Comparison of ENCODE assay signal across 19 cellular contexts in the genomic region with DNA sequence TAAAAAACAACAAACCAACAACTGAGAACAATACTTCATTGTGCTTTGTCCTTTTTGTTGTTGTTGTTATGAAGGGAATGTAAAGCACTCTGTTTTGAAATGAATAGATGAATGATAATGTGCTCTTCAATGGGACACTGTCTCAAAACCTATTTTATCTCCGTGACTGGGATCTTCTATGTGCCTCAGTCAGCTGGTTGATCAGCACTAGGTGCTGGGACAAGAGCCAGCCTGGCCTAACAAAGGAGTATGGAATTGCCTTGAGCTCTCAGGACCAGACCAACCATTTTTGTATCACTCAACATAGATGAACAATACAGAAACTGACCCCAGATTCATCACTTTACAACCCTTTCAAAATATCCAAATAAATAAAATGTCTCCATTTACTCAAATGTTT.
"Had no signal": no experiment of that assay in that cellular context is flagged by ENCODE, and none has a peak within 500 bp of the region (broad histone marks: within the 10 kb centered on the region; RNA-seq: fewer than 3 reads in every experiment).

No MANE protein-coding gene starts in this region.

- DNase-seq: activated B cell treated with CpG ODN at 0.5 μM for 24 hours; activated CD4-positive, alpha-beta T cell treated with anti-CD3 and anti-CD28 coated beads, Interleukin-2, amount 10 ng/mL, durations not matched to agents 24 days and 14 days; activated CD8-positive, alpha-beta memory T cell treated with anti-CD3 and anti-CD28 coated beads, Interleukin-2, amount 50 U/mL, for 48 hours; activated CD8-positive, alpha-beta T cell treated with anti-CD3 and anti-CD28 coated beads, Interleukin-2, amount 10 ng/mL, durations not matched to agents 7 days and 5 days; activated gamma-delta T cell; activated naive CD8-positive, alpha-beta T cell treated with anti-CD3 and anti-CD28 coated beads for 36 hours; activated T-cell treated with anti-CD3 and anti-CD28 coated beads, Interleukin-2, amount 50 U/mL, for 72 hours; endodermal cell; kidney glomerular epithelial cell; stimulated activated CD4-positive, alpha-beta T cell treated with anti-CD3 and anti-CD28 coated beads, Interleukin-4, amount 100 ng/mL, for 24 hours; stimulated activated naive CD4-positive, alpha-beta T cell; trophoblast cell had no signal

- H3K9me3 Mint-ChIP-seq: activated B cell treated with CpG ODN at 0.5 μM for 24 hours; activated CD4-positive, alpha-beta T cell treated with anti-CD3 and anti-CD28 coated beads, Interleukin-2, amount 10 ng/mL, durations not matched to agents 24 days and 14 days; activated naive CD8-positive, alpha-beta T cell treated with anti-CD3 and anti-CD28 coated beads for 36 hours; activated T-cell treated with anti-CD3 and anti-CD28 coated beads, Interleukin-2, amount 50 U/mL, for 72 hours; endodermal cell; T-helper 2 cell treated with Interferon-gamma antibody and Interleukin-4, amounts not matched to agents 5 μg/mL and 100 μg/mL, for 36 hours had no signal

- H3K27me3 ChIP-seq: ascending aorta, breast epithelium, gastroesophageal sphincter, hepatocyte had no signal

- H3K36me3 Mint-ChIP-seq: activated naive CD8-positive, alpha-beta T cell treated with anti-CD3 and anti-CD28 coated beads for 36 hours had no signal

- H3K4me1 ChIP-seq: ascending aorta, breast epithelium, gastroesophageal sphincter, parathyroid adenoma had no signal

- H3K4me3 Mint-ChIP-seq: activated B cell treated with CpG ODN at 0.5 μM for 24 hours; activated CD4-positive, alpha-beta T cell treated with anti-CD3 and anti-CD28 coated beads, Interleukin-2, amount 10 ng/mL, durations not matched to agents 24 days and 14 days; activated CD8-positive, alpha-beta T cell treated with anti-CD3 and anti-CD28 coated beads, Interleukin-2, amount 10 ng/mL, durations not matched to agents 7 days and 5 days; activated naive CD8-positive, alpha-beta T cell treated with anti-CD3 and anti-CD28 coated beads for 36 hours; activated T-cell treated with anti-CD3 and anti-CD28 coated beads, Interleukin-2, amount 50 U/mL, for 72 hours; endodermal cell; neural crest cell; T-helper 2 cell treated with Interferon-gamma antibody and Interleukin-4, amounts not matched to agents 5 μg/mL and 100 μg/mL, for 36 hours had no signal

- H3K4me1 Mint-ChIP-seq: activated B cell treated with CpG ODN at 0.5 μM for 24 hours; activated CD4-positive, alpha-beta T cell treated with anti-CD3 and anti-CD28 coated beads, Interleukin-2, amount 10 ng/mL, durations not matched to agents 24 days and 14 days; activated naive CD8-positive, alpha-beta T cell treated with anti-CD3 and anti-CD28 coated beads for 36 hours had no signal

- H3K4me3 ChIP-seq: ascending aorta, breast epithelium, gastroesophageal sphincter, hepatocyte had no signal

- H3K27me3 Mint-ChIP-seq: activated B cell treated with CpG ODN at 0.5 μM for 24 hours; activated CD4-positive, alpha-beta T cell treated with anti-CD3 and anti-CD28 coated beads, Interleukin-2, amount 10 ng/mL, durations not matched to agents 24 days and 14 days had no signal

- H3K36me3 ChIP-seq: ascending aorta, breast epithelium, gastroesophageal sphincter had no signal

- H3K27ac Mint-ChIP-seq: activated B cell treated with CpG ODN at 0.5 μM for 24 hours; activated CD4-positive, alpha-beta T cell treated with anti-CD3 and anti-CD28 coated beads, Interleukin-2, amount 10 ng/mL, durations not matched to agents 24 days and 14 days; activated CD8-positive, alpha-beta T cell treated with anti-CD3 and anti-CD28 coated beads, Interleukin-2, amount 10 ng/mL, durations not matched to agents 7 days and 5 days; activated naive CD8-positive, alpha-beta T cell treated with anti-CD3 and anti-CD28 coated beads for 36 hours; activated T-cell treated with anti-CD3 and anti-CD28 coated beads, Interleukin-2, amount 50 U/mL, for 72 hours; endodermal cell; T-helper 2 cell treated with Interferon-gamma antibody and Interleukin-4, amounts not matched to agents 5 μg/mL and 100 μg/mL, for 36 hours had no signal

- ATAC-seq: activated CD8-positive, alpha-beta T cell treated with anti-CD3 and anti-CD28 coated beads, Interleukin-2, amount 10 ng/mL, durations not matched to agents 7 days and 5 days; activated T-cell treated with anti-CD3 and anti-CD28 coated beads, Interleukin-2, amount 50 U/mL, for 72 hours; gastroesophageal sphincter had no signal

- H3K27ac ChIP-seq: ascending aorta, breast epithelium, gastroesophageal sphincter, hepatocyte, parathyroid adenoma had no signal

- H3K9me3 ChIP-seq: ascending aorta, breast epithelium, gastroesophageal sphincter had no signal
